Comparison of ENCODE assay signal across 8 cellular contexts in the genomic region with DNA sequence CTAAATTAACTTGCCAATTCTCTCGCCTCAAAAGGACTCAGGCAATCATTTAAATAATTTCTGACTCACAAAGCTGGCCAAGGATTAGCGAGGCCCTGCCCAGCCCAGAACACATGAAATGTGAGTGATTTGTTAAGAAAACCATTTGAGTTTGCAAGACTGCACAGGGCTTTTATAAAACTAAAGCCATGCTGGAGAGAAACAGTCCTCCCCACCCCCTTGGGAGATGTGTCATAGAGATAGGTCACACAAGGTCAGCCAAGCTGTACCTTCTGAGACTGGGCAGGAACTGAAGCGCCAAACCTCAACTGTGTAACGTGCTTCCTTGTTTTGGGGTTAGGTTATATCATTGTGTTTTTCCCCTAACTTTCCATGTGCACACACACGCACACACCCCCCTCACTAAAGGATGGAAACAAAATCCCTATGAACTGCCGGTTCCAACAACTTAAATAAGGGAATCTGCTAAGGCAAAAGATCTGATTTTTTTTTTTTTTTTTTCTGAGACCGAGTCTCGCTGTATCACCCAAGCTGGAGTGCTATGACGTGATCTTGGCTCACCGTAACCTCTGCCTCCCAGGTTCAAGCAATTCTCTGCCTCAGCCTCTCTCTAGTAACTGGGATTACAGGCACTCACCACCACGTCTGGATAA. TPM values are rescaled to one million over a fixed set of nuclear protein-coding genes. Genes with fewer than 3 reads are reported as not detected.
A peak's percentile ranks its signal among the peaks of the same experiment; 100 is the strongest.
DNase-seq lines count a peak whose midpoint lies in the region; ATAC-seq and TF ChIP-seq lines count a peak whose summit lies in the region.

No MANE protein-coding gene starts in this region.

- peak overlapping the region; percentile 43; the same call in 1 of the 2 replicates for H2AFZ ChIP-seq in OCI-LY7 (ENCODE audit: low read length)

- H3K4me2 ChIP-seq in OCI-LY7 (ENCODE audit: low read length): peak overlapping the region; percentile 73

- no TSS peak for BruUV-seq in OCI-LY7 (replicated peaks; lab: Mats Ljungman, UMichigan)

- POLR2A ChIA-PET in OCI-LY7 (lab: Charles Lee): interaction anchor here (0.7 to 4.5 kb wide), 9 partner anchors 9 to 97 kb away, joined by 3 to 35 read pairs (median 3); no protein-coding TSS in a partner anchor

- no peak for TF ChIP-seq POLR2A in esophagus muscularis mucosa (IDR thresholded peaks at IDR 0.05; ENCODE audit: low read depth)

- no peak for TF ChIP-seq EP300 in esophagus muscularis mucosa (IDR thresholded peaks at IDR 0.05)

- peaks cover 3% of the 10 kb centered on the region; the same call in 1 of the 2 replicates for H3K36me3 ChIP-seq in OCI-LY7 (ENCODE audit: insufficient read depth, low read length)
- H3K36me3 ChIP-seq in esophagus muscularis mucosa: no peaks in the 10 kb centered on the region

- no peaks in the 10 kb centered on the region; the same call in 1 of the 2 replicates for H3K9me3 ChIP-seq in OCI-LY7 (ENCODE audit: low read length)
- no peaks in the 10 kb centered on the region for H3K9me3 ChIP-seq in esophagus muscularis mucosa

- no peaks in the 10 kb centered on the region for H3K27me3 ChIP-seq in esophagus muscularis mucosa

- H3K36me3 Mint-ChIP-seq in activated naive CD4-positive, alpha-beta T cell treated with anti-CD3 and anti-CD28 coated beads, Interleukin-2, amount 50 U/mL, for 72 hours: no peaks in the 10 kb centered on the region

- ATAC-seq in activated naive CD4-positive, alpha-beta T cell treated with anti-CD3 and anti-CD28 coated beads, Interleukin-2, amount 50 U/mL, for 72 hours: peak; percentile 52 to 71
- peak; percentile 82 for ATAC-seq in HG02970 (IDR thresholded peaks at IDR 0.05; ENCODE audit: low FRiP score, unreplicated experiment)
- ATAC-seq in omental fat pad (ENCODE audit: low FRiP score): peak; percentile 91

- H3K27ac Mint-ChIP-seq in activated naive CD4-positive, alpha-beta T cell treated with anti-CD3 and anti-CD28 coated beads, Interleukin-2, amount 50 U/mL, for 72 hours: no peak overlapping the region

- WGBS in esophagus muscularis mucosa: 19% methylated on average over 11 of the region's 11 CpGs

- H3K9me2 ChIP-seq in OCI-LY7 (ENCODE audit: insufficient read depth, low read length): no peaks in the 10 kb centered on the region

- H3K4me3 ChIP-seq in OCI-LY7 (ENCODE audit: low read depth, low read length, poor library complexity, severe bottlenecking): peak overlapping the region; percentile 44
- no peak overlapping the region for H3K4me3 ChIP-seq in esophagus muscularis mucosa

- H3K9me3 Mint-ChIP-seq in activated naive CD4-positive, alpha-beta T cell treated with anti-CD3 and anti-CD28 coated beads, Interleukin-2, amount 50 U/mL, for 72 hours: no peaks in the 10 kb centered on the region

- no peak for TF ChIP-seq CTCF in OCI-LY7 (conservative IDR thresholded peaks at IDR 0.05; ENCODE audit: low read length)
- TF ChIP-seq CTCF in esophagus muscularis mucosa (IDR thresholded peaks at IDR 0.05): no peak
- TF ChIP-seq CTCF in omental fat pad (IDR thresholded peaks at IDR 0.05): no peak

- peaks cover 70% of the 10 kb centered on the region for H3K79me2 ChIP-seq in OCI-LY7 (ENCODE audit: insufficient read depth, low read depth, low read length)

- H4K20me1 ChIP-seq in OCI-LY7 (ENCODE audit: insufficient read depth, low read length): no peaks in the 10 kb centered on the region

- CTCF ChIA-PET in OCI-LY7 (lab: Charles Lee; ENCODE audit: unreplicated experiment): interaction anchor here (1.0 kb wide), 1 partner anchor 9 kb away, joined by 3 read pairs; no protein-coding TSS in a partner anchor

- H3K27ac ChIP-seq in OCI-LY7 (ENCODE audit: low read depth, low read length, poor library complexity, severe bottlenecking) (peak overlapping the region; percentile 88), esophagus muscularis mucosa (replicated peaks in 1 of 4) (peak overlapping the region; percentile 59 to 78 (median 66))

- H3K4me1 ChIP-seq in OCI-LY7 (ENCODE audit: insufficient read depth, low read length, poor library complexity, severe bottlenecking) (peaks cover 87% of the 10 kb centered on the region), esophagus muscularis mucosa (peaks cover 11 to 29% (median 22%) of the 10 kb centered on the region in 4 donors)

- intact Hi-C loops in OCI-LY7 (cut with micrococcal nuclease; ENCODE audit: unreplicated experiment): loop anchor here (1.0 kb wide), 1 partner anchor 52 kb away; no protein-coding TSS in a partner anchor
- intact Hi-C loops in esophagus muscularis mucosa (cut with DNase I): loop anchor here (5.0 kb wide), 1 partner anchor 61 kb away; no protein-coding TSS in a partner anchor

- no peak for DNase-seq in activated naive CD4-positive, alpha-beta T cell treated with anti-CD3 and anti-CD28 coated beads, Interleukin-2, amount 50 U/mL, for 72 hours (ENCODE audit: low spot score in 2 of 2)
- DNase-seq in activated naive CD4-positive, alpha-beta T cell treated with Interleukin-2 at 50 U/mL for 16 hours: no peak
- DNase-seq in OCI-LY7 (ENCODE audit: low spot score) (peak; percentile 98), esophagus muscularis mucosa (ENCODE audit: extremely low spot score) (peak; percentile 93), omental fat pad (ENCODE audit: low spot score) (no peak), NCI-H526 treated with DMSO at 0.1 percent for 48 hours (lab: John Stamatoyannopoulos, UW) (no peak), occipital lobe (lab: John Stamatoyannopoulos, UW) (no peak)

RNA-seq across cellular contexts. Expression of a gene that starts 8.1 kb away (rescaled TPM):
- total RNA-seq in activated naive CD4-positive, alpha-beta T cell treated with anti-CD3 and anti-CD28 coated beads, Interleukin-2, amount 50 U/mL, for 72 hours: not detected
- not detected in 2 replicates for total RNA-seq in OCI-LY7 (2014; rRNA removed; shearing (Covaris generic))
- 0.13 and 0.20 TPM in 2 replicates for total RNA-seq in OCI-LY7 (2022)
- total RNA-seq in esophagus muscularis mucosa: under 1 TPM in 1 of 4 donors, not detected in 3; 0.13 TPM
- not detected for total RNA-seq in omental fat pad
- total RNA-seq in occipital lobe: not detected

Comparison
In these comparisons a context has a peak if more than half of its experiments do, and no peak if none do; other contexts are left out.
1. DNase-seq: peak in OCI-LY7 (single experiment) and esophagus muscularis mucosa (single experiment); none in activated naive CD4-positive, alpha-beta T cell treated with anti-CD3 and anti-CD28 coated beads, Interleukin-2, amount 50 U/mL, for 72 hours (0 of 2), activated naive CD4-positive, alpha-beta T cell treated with Interleukin-2 at 50 U/mL for 16 hours (single experiment), omental fat pad (single experiment), NCI-H526 treated with DMSO at 0.1 percent for 48 hours (single experiment) and occipital lobe (single experiment).
2. Peak in every context shown above with its lines, with median percentiles within 50 percentile points of each other: ATAC-seq.